Comparison of ENCODE assay signal across 18 cellular contexts in genomic region chr2:176679306-176679705, GRCh38.
"Had no signal": no experiment of that assay in that cellular context is flagged by ENCODE, and none has a peak within 500 bp of the region (broad histone marks: within the 10 kb centered on the region; RNA-seq: fewer than 3 reads in every experiment).

No MANE protein-coding gene starts in this region.

- DNase-seq: activated B cell treated with CpG ODN at 0.5 μM for 24 hours; activated CD4-positive, alpha-beta memory T cell treated with anti-CD3 and anti-CD28 coated beads for 36 hours; activated CD4-positive, alpha-beta T cell treated with anti-CD3 and anti-CD28 coated beads for 4 hours; activated gamma-delta T cell treated with Interleukin-2 at 50 U/mL for 16 hours; activated T-cell treated with anti-CD3 and anti-CD28 coated beads for 4 hours; adrenal gland; caudate nucleus; erythroblast; natural killer cell; sigmoid colon; spleen; stimulated activated naive B cell treated with anti-CD40 and anti-IgM and Interleukin-4, amounts not matched to agents 10 μg/mL and 1 μg/mL and 100 μg/mL, for 72 hours; T-helper 2 cell; upper lobe of right lung had no signal

- H3K27ac ChIP-seq: adrenal gland, parathyroid adenoma, sigmoid colon, spleen, thoracic aorta, upper lobe of right lung had no signal

- H3K4me3 ChIP-seq: adrenal gland, lung, sigmoid colon, spleen, thoracic aorta, upper lobe of right lung had no signal

- H2AFZ ChIP-seq: parathyroid adenoma had no signal

- H3K79me2 ChIP-seq: parathyroid adenoma had no signal

- H3K9me3 ChIP-seq: adrenal gland, sigmoid colon, spleen, thoracic aorta, upper lobe of right lung had no signal

- ATAC-seq: activated naive CD4-positive, alpha-beta T cell treated with anti-CD3 and anti-CD28 coated beads, Interleukin-2, amount 50 U/mL, for 72 hours; natural killer cell; stimulated activated naive B cell treated with anti-CD40 and anti-IgM and Interleukin-4, amounts not matched to agents 10 μg/mL and 1 μg/mL and 100 μg/mL, for 72 hours; upper lobe of right lung had no signal

- H3K27me3 ChIP-seq: adrenal gland, sigmoid colon, upper lobe of right lung had no signal

- H3K4me1 ChIP-seq: parathyroid adenoma, upper lobe of right lung had no signal

- H3K36me3 ChIP-seq: adrenal gland, sigmoid colon, spleen, thoracic aorta, upper lobe of right lung had no signal

- H3K9ac ChIP-seq: parathyroid adenoma had no signal
